Comparison of ENCODE assay signal across 1 cellular context in the genomic region with DNA sequence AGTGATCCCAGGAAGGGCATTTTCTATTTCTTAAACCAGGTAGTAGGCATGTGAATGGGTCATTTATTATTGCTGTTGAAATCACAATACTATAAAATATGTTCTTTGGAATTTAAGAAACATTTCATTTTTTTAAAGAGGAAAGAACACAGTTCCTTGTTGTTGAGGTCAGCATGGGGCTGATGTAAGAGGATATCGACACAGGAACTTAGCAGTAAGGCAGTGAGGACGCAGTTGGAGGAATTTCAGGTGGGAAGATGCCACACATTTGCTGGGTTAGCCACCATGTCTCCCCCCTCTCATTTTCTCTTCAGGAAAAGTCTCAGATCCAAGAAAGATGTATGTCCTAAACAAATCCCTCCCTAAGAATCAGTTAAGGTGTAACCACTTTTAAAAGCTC.
TF ChIP-seq lines count a peak whose summit lies in the region.

No MANE protein-coding gene starts in this region.

TF ChIP-seq in H1, 55 proteins besides CTCF, POLR2A, EP300 and RAD21:
- TF ChIP-seq CHD1 (IDR thresholded peaks at IDR 0.05; ENCODE audit: low read depth, low read length), result no peak
- no peak for TF ChIP-seq RBBP5 (IDR thresholded peaks at IDR 0.05; ENCODE audit: borderline replicate concordance, low read depth, low read length)
- TF ChIP-seq SAP30 (IDR thresholded peaks at IDR 0.05; ENCODE audit: insufficient read depth, insufficient replicate concordance, low read length), result no peak
- TF ChIP-seq TCF12 (IDR thresholded peaks at IDR 0.05; ENCODE audit: low read depth, low read length), result no peak
- no peak for TF ChIP-seq TAF7 (optimal IDR thresholded peaks at IDR 0.05; ENCODE audit: borderline replicate concordance, low read depth, low read length)
- no peak for TF ChIP-seq EZH2 (IDR thresholded peaks at IDR 0.05; ENCODE audit: low read depth, low read length, severe bottlenecking)
- no peak for TF ChIP-seq CHD2 (IDR thresholded peaks at IDR 0.05; ENCODE audit: low read length)
- TF ChIP-seq FOSL1 (IDR thresholded peaks at IDR 0.05; ENCODE audit: insufficient read depth, low read depth, low read length), result no peak
- TF ChIP-seq, protein P1, sequence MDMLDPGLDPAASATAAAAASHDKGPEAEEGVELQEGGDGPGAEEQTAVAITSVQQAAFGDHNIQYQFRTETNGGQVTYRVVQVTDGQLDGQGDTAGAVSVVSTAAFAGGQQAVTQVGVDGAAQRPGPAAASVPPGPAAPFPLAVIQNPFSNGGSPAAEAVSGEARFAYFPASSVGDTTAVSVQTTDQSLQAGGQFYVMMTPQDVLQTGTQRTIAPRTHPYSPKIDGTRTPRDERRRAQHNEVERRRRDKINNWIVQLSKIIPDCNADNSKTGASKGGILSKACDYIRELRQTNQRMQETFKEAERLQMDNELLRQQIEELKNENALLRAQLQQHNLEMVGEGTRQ (IDR thresholded peaks at IDR 0.05; ENCODE audit: low read length), result no peak
- no peak for TF ChIP-seq KDM5A (IDR thresholded peaks at IDR 0.05; ENCODE audit: low read length)
- TF ChIP-seq SP4 (IDR thresholded peaks at IDR 0.05; ENCODE audit: low read length), result no peak
- TF ChIP-seq ASH2L (IDR thresholded peaks at IDR 0.05; ENCODE audit: low read length), result no peak
